In the genomic region with DNA sequence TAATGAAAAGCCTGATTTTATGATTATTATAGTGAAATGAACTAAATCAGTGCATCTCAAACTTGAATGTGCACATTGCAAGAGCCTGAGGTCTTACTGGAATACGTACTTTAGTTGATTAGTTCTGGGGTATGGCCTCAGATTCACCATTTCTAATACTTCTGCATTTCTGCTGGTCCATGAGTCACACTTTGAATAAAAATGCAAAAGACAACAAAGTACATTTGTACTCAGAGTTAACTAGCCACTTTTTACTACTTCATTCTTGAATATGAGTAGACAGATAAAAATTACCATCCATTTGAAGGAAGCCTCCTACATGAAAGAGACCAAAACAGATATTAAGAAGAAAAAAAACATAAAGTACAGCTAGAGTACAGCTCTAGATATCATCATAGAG, we compare ENCODE assay signal across 14 cellular contexts. TPM values are rescaled to one million over a fixed set of nuclear protein-coding genes. Genes with fewer than 3 reads are reported as not detected.
DNase-seq lines count a peak whose midpoint lies in the region; ATAC-seq, FAIRE-seq and TF ChIP-seq lines count a peak whose summit lies in the region.
"Had no signal": no experiment of that assay in that cellular context is flagged by ENCODE, and none has a peak within 500 bp of the region (broad histone marks: within the 10 kb centered on the region; RNA-seq: fewer than 3 reads in every experiment).

No MANE protein-coding gene starts in this region.

- peak; percentile 64 for FAIRE-seq in astrocyte (lab: Jason Lieb, UNC)

- H3K27me3 ChIP-seq in astrocyte (ENCODE audit: insufficient read depth, low read length), result no peaks in the 10 kb centered on the region
- H3K27me3 ChIP-seq: BLaER1 had no signal

- no peaks in the 10 kb centered on the region for H3K9me3 Mint-ChIP-seq in astrocyte (ENCODE audit: unreplicated experiment)
- no peaks in the 10 kb centered on the region for H3K9me3 Mint-ChIP-seq in activated CD4-positive, alpha-beta memory T cell treated with anti-CD3 and anti-CD28 coated beads for 36 hours

- H2AFZ ChIP-seq in astrocyte (ENCODE audit: low read depth, low read length), result no peak overlapping the region
- H2AFZ ChIP-seq: PC-9 had no signal

- CTCF ChIA-PET in activated CD4-positive, alpha-beta memory T cell treated with anti-CD3 and anti-CD28 coated beads for 36 hours (lab: Charles Lee), result no interaction called here

- intact Hi-C loops in activated CD4-positive, alpha-beta memory T cell treated with anti-CD3 and anti-CD28 coated beads for 36 hours (cut with micrococcal nuclease), result no loop called here

- H3K9ac ChIP-seq in astrocyte (ENCODE audit: low read length), result no peak overlapping the region
- H3K9ac ChIP-seq: BLaER1 had no signal

- H3K4me1 Mint-ChIP-seq in astrocyte (ENCODE audit: low read depth, unreplicated experiment), result no peaks in the 10 kb centered on the region
- H3K4me1 Mint-ChIP-seq in activated CD4-positive, alpha-beta memory T cell treated with anti-CD3 and anti-CD28 coated beads for 36 hours (ENCODE audit: low read depth), result no peaks in the 10 kb centered on the region

- H3K27me3 Mint-ChIP-seq in astrocyte (ENCODE audit: low read depth, unreplicated experiment), result no peaks in the 10 kb centered on the region
- H3K27me3 Mint-ChIP-seq in activated CD4-positive, alpha-beta memory T cell treated with anti-CD3 and anti-CD28 coated beads for 36 hours, result no peaks in the 10 kb centered on the region

- H3K79me2 ChIP-seq in astrocyte (ENCODE audit: insufficient read depth, low read length), result no peaks in the 10 kb centered on the region

- H3K4me1 ChIP-seq in astrocyte (ENCODE audit: insufficient read depth, low read length), result no peaks in the 10 kb centered on the region
- H3K4me1 ChIP-seq: BLaER1 had no signal

- H3K36me3 Mint-ChIP-seq in astrocyte (ENCODE audit: low read depth, unreplicated experiment), result no peaks in the 10 kb centered on the region
- H3K36me3 Mint-ChIP-seq in activated CD4-positive, alpha-beta memory T cell treated with anti-CD3 and anti-CD28 coated beads for 36 hours, result no peaks in the 10 kb centered on the region

- ATAC-seq in GM21423 (IDR thresholded peaks at IDR 0.05; ENCODE audit: unreplicated experiment), result no peak

- POLR2A ChIA-PET in activated CD4-positive, alpha-beta memory T cell treated with anti-CD3 and anti-CD28 coated beads for 36 hours (lab: Charles Lee), result no interaction called here

- no peak overlapping the region for H3K4me3 ChIP-seq in astrocyte (ENCODE audit: insufficient read depth, low read depth, low read length)
- H3K4me3 ChIP-seq: BLaER1, PC-9 had no signal

- H3K4me2 ChIP-seq in astrocyte (ENCODE audit: low read length), result no peak overlapping the region
- H3K4me2 ChIP-seq: BLaER1, PC-9 had no signal

- H3K27ac ChIP-seq in astrocyte (ENCODE audit: low read depth, low read length), result no peak overlapping the region
- H3K27ac ChIP-seq: BLaER1, PC-9 had no signal

- peak; percentile 12 for DNase-seq in AG08395 (ENCODE audit: low spot score)
- DNase-seq in HCEC 1CT, result peak; percentile 24
- DNase-seq in astrocyte (ENCODE audit: low read depth), result peak; percentile 60
- peak; percentile 49 for DNase-seq in foreskin melanocyte
- DNase-seq in activated effector memory CD4-positive, alpha-beta T cell treated with Interleukin-2 at 50 U/mL for 16 hours, result no peak
- no peak for DNase-seq in DMS79 treated with DMSO at 0.1 percent for 48 hours (lab: John Stamatoyannopoulos, UW)
- DNase-seq in activated CD4-positive, alpha-beta memory T cell treated with anti-CD3 and anti-CD28 coated beads for 36 hours, result no peak
- DNase-seq: ACHN, NCI-H1092 treated with DMSO at 0.1 percent for 48 hours, NCI-H1694 treated with DMSO at 0.1 percent for 48 hours, NCI-H69, PC-9 had no signal

- no peaks in the 10 kb centered on the region for H3K36me3 ChIP-seq in astrocyte (ENCODE audit: insufficient read depth, low read length)
- H3K36me3 ChIP-seq: BLaER1 had no signal

- H3K27ac Mint-ChIP-seq in astrocyte (ENCODE audit: unreplicated experiment), result no peak overlapping the region
- H3K27ac Mint-ChIP-seq in activated CD4-positive, alpha-beta memory T cell treated with anti-CD3 and anti-CD28 coated beads for 36 hours, result no peak overlapping the region

- H3K4me3 Mint-ChIP-seq in astrocyte (ENCODE audit: unreplicated experiment), result no peak overlapping the region
- no peak overlapping the region for H3K4me3 Mint-ChIP-seq in activated CD4-positive, alpha-beta memory T cell treated with anti-CD3 and anti-CD28 coated beads for 36 hours

- H4K20me1 ChIP-seq in astrocyte (ENCODE audit: insufficient read depth, low read length), result no peaks in the 10 kb centered on the region
- H4K20me1 ChIP-seq: BLaER1 had no signal

- no peaks in the 10 kb centered on the region for H3K9me3 ChIP-seq in astrocyte (ENCODE audit: insufficient read depth, low read depth, low read length)
- H3K9me3 ChIP-seq: BLaER1 had no signal

- no peak for TF ChIP-seq CTCF in astrocyte (IDR thresholded peaks at IDR 0.05; ENCODE audit: insufficient read depth, low read depth, low read length)

RNA-seq across cellular contexts. Expression of gene PRR16, which starts 27.1 kb away (rescaled TPM):
- 8.8 and 9.1 TPM in 2 replicates for total RNA-seq in astrocyte
- total RNA-seq in activated CD4-positive, alpha-beta memory T cell treated with anti-CD3 and anti-CD28 coated beads for 36 hours, result not detected

Comparison
In these comparisons a context has a peak if more than half of its experiments do, and no peak if none do; other contexts are left out.
1. DNase-seq: peak in AG08395 (single experiment), HCEC 1CT (single experiment), astrocyte (single experiment) and foreskin melanocyte (single experiment); none in activated effector memory CD4-positive, alpha-beta T cell treated with Interleukin-2 at 50 U/mL for 16 hours (single experiment), DMS79 treated with DMSO at 0.1 percent for 48 hours (single experiment) and activated CD4-positive, alpha-beta memory T cell treated with anti-CD3 and anti-CD28 coated beads for 36 hours (single experiment).